Comparison of ENCODE assay signal across 7 cellular contexts in genomic region chr3:51974277-51974962, GRCh38. TPM values are rescaled to one million over a fixed set of nuclear protein-coding genes. Genes with fewer than 3 reads are reported as not detected.
DNase-seq lines count a peak whose midpoint lies in the region; ATAC-seq and TF ChIP-seq lines count a peak whose summit lies in the region.
"Had no signal": no experiment of that assay in that cellular context is flagged by ENCODE, and none has a peak within 500 bp of the region (broad histone marks: within the 10 kb centered on the region; RNA-seq: fewer than 3 reads in every experiment).

No MANE protein-coding gene starts in this region.

- H3K4me1 ChIP-seq in Loucy (ENCODE audit: insufficient read depth, low read length, poor library complexity, severe bottlenecking), result peaks cover 37% of the 10 kb centered on the region
- H3K4me1 ChIP-seq in esophagus muscularis mucosa, result peaks cover 27 to 54% (median 36%) of the 10 kb centered on the region in 4 donors

- H3F3A ChIP-seq in Loucy (ENCODE audit: low read depth), result peaks cover 9% of the 10 kb centered on the region; the same call in 1 of the 2 replicates

- intact Hi-C loops in esophagus muscularis mucosa (cut with DNase I), result loop anchor here (2.0 kb wide), 1 partner anchor 32 kb away; the partner anchor contains the start of gene PARP3

- no peaks in the 10 kb centered on the region for H3K9me2 ChIP-seq in Loucy (replicated peaks; ENCODE audit: low read depth, low read length)

- no peak for TF ChIP-seq EP300 in esophagus muscularis mucosa (IDR thresholded peaks at IDR 0.05)

- 18% methylated on average over 13 of the region's 30 CpGs for WGBS in esophagus muscularis mucosa

- no peaks in the 10 kb centered on the region for H3K36me3 ChIP-seq in Loucy (ENCODE audit: insufficient read depth, low read length)
- peaks cover 0 to 14% (median 6%) of the 10 kb centered on the region in 4 donors for H3K36me3 ChIP-seq in esophagus muscularis mucosa

- H3K27me3 ChIP-seq in Loucy (ENCODE audit: insufficient read depth, low read length, poor library complexity, severe bottlenecking), result no peaks in the 10 kb centered on the region
- no peaks in the 10 kb centered on the region for H3K27me3 ChIP-seq in esophagus muscularis mucosa

- H3K4me3 ChIP-seq in Loucy (ENCODE audit: low read length, poor library complexity, severe bottlenecking) (peak overlapping the region; percentile 97), esophagus muscularis mucosa (peak overlapping the region; percentile 55 to 75 (median 70))

- TF ChIP-seq POLR2A in esophagus muscularis mucosa (IDR thresholded peaks at IDR 0.05; ENCODE audit: low read depth), result no peak

- TF ChIP-seq CTCF in Loucy (conservative IDR thresholded peaks at IDR 0.05; ENCODE audit: low read length) (no peak), esophagus muscularis mucosa (IDR thresholded peaks at IDR 0.05) (peak in 1 of 3 experiments; percentile 7)

- H3K9ac ChIP-seq in Loucy (ENCODE audit: low read depth, low read length, poor library complexity, severe bottlenecking), result peak overlapping the region; percentile 95

- H3K79me2 ChIP-seq in Loucy (ENCODE audit: insufficient read depth, low read length), result peaks cover 14% of the 10 kb centered on the region

- peak overlapping the region; percentile 95 for H2AFZ ChIP-seq in Loucy (ENCODE audit: low read length)

- ATAC-seq in GM18517 (IDR thresholded peaks at IDR 0.05; ENCODE audit: unreplicated experiment), result peak; percentile 9

- peak overlapping the region; percentile 93 to 96 (median 96) for H3K27ac ChIP-seq in esophagus muscularis mucosa (replicated peaks in 1 of 4)

- H3K9me3 ChIP-seq in Loucy (ENCODE audit: insufficient read depth, low read depth, low read length) (no peaks in the 10 kb centered on the region), esophagus muscularis mucosa (no peaks in the 10 kb centered on the region)

- DNase-seq in esophagus muscularis mucosa (ENCODE audit: extremely low spot score) (no peak), NCI-H128 (lab: John Stamatoyannopoulos, UW; ENCODE audit: unreplicated experiment) (no peak), DMS 273 (lab: John Stamatoyannopoulos, UW; ENCODE audit: unreplicated experiment) (no peak)
- DNase-seq in stimulated activated CD8-positive, alpha-beta memory T cell treated with anti-CD3 and anti-CD28 coated beads, Interleukin-4, amount 100 ng/mL, for 48 hours, result peak; percentile 50

- no peaks in the 10 kb centered on the region for H4K20me1 ChIP-seq in Loucy (ENCODE audit: insufficient read depth, low read length, poor library complexity, severe bottlenecking)

- peak overlapping the region; percentile 99 for H3K4me2 ChIP-seq in Loucy (ENCODE audit: low read depth, low read length, poor library complexity, severe bottlenecking)

RNA-seq across cellular contexts. Expression of gene ABHD14A, which starts 0.4 kb away (rescaled TPM):
- 10 to 100 TPM in 3 of 4 donors, 1 to 10 TPM in 1; 10.0 to 22.3 (median 15.8) TPM for total RNA-seq in esophagus muscularis mucosa

RNA-seq across cellular contexts. Expression of gene ABHD14B, which starts 0.6 kb away (rescaled TPM):
- total RNA-seq in esophagus muscularis mucosa, result 10 to 100 TPM; 41.8 to 49.5 (median 46.9) TPM

RNA-seq across cellular contexts. Expression of gene PCBP4, which starts 7.2 kb away (rescaled TPM):
- total RNA-seq in esophagus muscularis mucosa, result 100 to 1,000 TPM in 2 of 4 donors, 10 to 100 TPM in 2; 54.4 to 378 (median 139) TPM

RNA-seq across cellular contexts. Expression of gene ACY1, which starts 8.9 kb away (rescaled TPM):
- total RNA-seq in esophagus muscularis mucosa, result 10 to 100 TPM in 3 of 4 donors, 1 to 10 TPM in 1; 10.0 to 19.2 (median 15.8) TPM

RNA-seq across cellular contexts. Expression of gene GPR62, which starts 19.2 kb away (rescaled TPM):
- under 1 TPM; 0.11 to 0.42 (median 0.18) TPM for total RNA-seq in esophagus muscularis mucosa
- total RNA-seq: activated CD8-positive, alpha-beta memory T cell treated with anti-CD3 and anti-CD28 coated beads for 36 hours had no signal
